In genomic region chr2:144812288-144812687, GRCh38 we compare ENCODE assay signal across 25 cellular contexts.
"Had no signal": no experiment of that assay in that cellular context is flagged by ENCODE, and none has a peak within 500 bp of the region (broad histone marks: within the 10 kb centered on the region; RNA-seq: fewer than 3 reads in every experiment).

No MANE protein-coding gene starts in this region.

- H2AFZ ChIP-seq: parathyroid adenoma had no signal

- FAIRE-seq: small intestine, urothelium cell line had no signal

- H3K79me2 ChIP-seq: parathyroid adenoma had no signal

- H3K27me3 ChIP-seq: neutrophil, ovary, right lobe of liver, sigmoid colon, stomach, thyroid gland, tibial nerve, upper lobe of left lung had no signal

- H3K36me3 ChIP-seq: neutrophil, ovary, right lobe of liver, sigmoid colon, stomach, thoracic aorta, thyroid gland, tibial nerve, upper lobe of left lung had no signal

- H3K9me3 ChIP-seq: neutrophil, ovary, psoas muscle, right lobe of liver, sigmoid colon, stomach, thoracic aorta, thyroid gland, tibial nerve, upper lobe of left lung had no signal

- H3K4me1 ChIP-seq: parathyroid adenoma, psoas muscle, right lobe of liver, sigmoid colon, stomach, thyroid gland, upper lobe of left lung had no signal

- H3K4me3 ChIP-seq: ovary, psoas muscle, right lobe of liver, sigmoid colon, stomach, thoracic aorta, thyroid gland, tibial nerve, upper lobe of left lung had no signal

- H3K9ac ChIP-seq: parathyroid adenoma had no signal

- H3K27ac ChIP-seq: neutrophil, ovary, parathyroid adenoma, psoas muscle, right lobe of liver, sigmoid colon, stomach, thoracic aorta, thyroid gland, tibial nerve, upper lobe of left lung had no signal

- DNase-seq: naive thymus-derived CD4-positive, alpha-beta T cell; natural killer cell; nucleus accumbens; ovary; posterior cingulate gyrus; psoas muscle; right cardiac atrium; right lobe of liver; sigmoid colon; small intestine; stimulated activated CD4-positive, alpha-beta T cell treated with anti-CD3 and anti-CD28 coated beads, Interleukin-1b, Interleukin-23, amount 100 ng/mL, for 48 hours; stimulated activated CD4-positive, alpha-beta T cell treated with anti-CD3 and anti-CD28 coated beads, Interleukin-4, amount 100 ng/mL, for 1 hour; stimulated activated CD4-positive, alpha-beta T cell treated with anti-CD3 and anti-CD28 coated beads, Interleukin-4, amount 100 ng/mL, for 4 hours; stimulated activated CD8-positive, alpha-beta memory T cell treated with anti-CD3 and anti-CD28 coated beads, Interleukin-4, amount 100 ng/mL, for 48 hours; stimulated activated naive B cell treated with anti-CD40 and anti-IgM and Interleukin-4, amounts not matched to agents 10 μg/mL and 1 μg/mL and 100 μg/mL, for 72 hours; stimulated activated naive CD4-positive, alpha-beta T cell treated with Interleukin-2 at 50 U/mL for 16 hours; stomach; thyroid gland; trophoblast cell; upper lobe of left lung had no signal
